Comparison of ENCODE assay signal across 13 cellular contexts in the genomic region with DNA sequence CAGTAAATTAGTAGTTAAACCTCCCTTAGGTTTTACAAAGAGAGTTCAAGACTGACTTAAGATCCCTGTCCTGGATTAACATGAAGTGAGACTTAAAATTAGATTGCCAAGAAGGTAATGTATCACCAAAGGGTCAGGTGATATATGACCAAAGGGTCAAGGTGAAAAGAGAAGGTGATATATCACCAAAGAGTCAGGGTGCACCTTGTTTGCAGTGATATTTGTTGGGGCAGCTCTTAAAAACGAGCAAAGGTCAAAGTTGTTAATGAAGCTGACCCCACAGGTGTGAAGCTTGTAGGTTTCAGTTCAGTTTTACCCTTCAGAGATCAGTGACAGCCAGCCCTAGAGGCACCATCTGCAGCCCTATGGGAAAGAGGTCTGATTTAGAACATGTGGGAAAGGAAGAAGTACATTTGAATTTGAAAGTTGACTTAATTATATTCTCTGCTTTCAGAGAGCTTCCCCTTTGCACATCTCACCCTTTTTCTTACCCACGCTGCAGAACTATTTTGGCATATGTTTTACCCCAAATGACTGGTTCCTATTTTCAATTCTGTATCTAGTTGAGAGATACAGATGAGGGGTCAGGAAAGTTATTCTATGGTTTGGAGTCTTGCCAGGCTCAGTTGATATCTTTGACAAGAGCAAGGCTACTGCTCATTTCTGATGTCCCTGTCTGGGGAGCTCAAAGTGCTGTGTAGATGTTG.
A peak's percentile ranks its signal among the peaks of the same experiment; 100 is the strongest.
DNase-seq lines count a peak whose midpoint lies in the region; ATAC-seq and TF ChIP-seq lines count a peak whose summit lies in the region.
"Had no signal": no experiment of that assay in that cellular context is flagged by ENCODE, and none has a peak within 500 bp of the region (broad histone marks: within the 10 kb centered on the region; RNA-seq: fewer than 3 reads in every experiment).

No MANE protein-coding gene starts in this region.

- CTCF ChIA-PET in activated CD8-positive, alpha-beta T cell treated with anti-CD3 and anti-CD28 coated beads for 36 hours (lab: Charles Lee): interaction anchor here (1.0 to 1.7 kb wide), 3 partner anchors 98 to 112 kb away, joined by 3 to 6 read pairs (median 3); no protein-coding TSS in a partner anchor
- CTCF ChIA-PET in activated CD8-positive, alpha-beta T cell treated with anti-CD3 and anti-CD28 coated beads, Interleukin-2, amount 10 ng/mL, durations not matched to agents 7 days and 5 days (lab: Charles Lee): interaction anchor here (1.7 to 1.8 kb wide), 2 partner anchors 50 to 98 kb away, joined by 5 to 7 read pairs; no protein-coding TSS in a partner anchor
- CTCF ChIA-PET in activated CD4-positive, alpha-beta T cell treated with anti-CD3 and anti-CD28 coated beads for 36 hours (lab: Charles Lee): interaction anchor here (0.6 to 2.2 kb wide), 6 partner anchors 11 to 288 kb away, joined by 3 to 6 read pairs (median 4); no protein-coding TSS in a partner anchor

- POLR2A ChIA-PET in activated CD8-positive, alpha-beta T cell treated with anti-CD3 and anti-CD28 coated beads for 36 hours (lab: Charles Lee): no interaction called here
- POLR2A ChIA-PET in activated CD8-positive, alpha-beta T cell treated with anti-CD3 and anti-CD28 coated beads, Interleukin-2, amount 10 ng/mL, durations not matched to agents 7 days and 5 days (lab: Charles Lee): no interaction called here
- POLR2A ChIA-PET in activated CD4-positive, alpha-beta T cell treated with anti-CD3 and anti-CD28 coated beads for 36 hours (lab: Charles Lee): no interaction called here

- no peaks in the 10 kb centered on the region for H3K27me3 ChIP-seq in vagina
- H3K27me3 ChIP-seq: hepatocyte, MG63 had no signal

- TF ChIP-seq CTCF in activated CD8-positive, alpha-beta T cell treated with anti-CD3 and anti-CD28 coated beads for 36 hours (IDR thresholded peaks at IDR 0.05): no peak
- no peak for TF ChIP-seq CTCF in vagina (IDR thresholded peaks at IDR 0.05)

- no peak overlapping the region for H3K4me3 Mint-ChIP-seq in activated CD8-positive, alpha-beta T cell treated with anti-CD3 and anti-CD28 coated beads for 36 hours
- H3K4me3 Mint-ChIP-seq in activated CD8-positive, alpha-beta T cell treated with anti-CD3 and anti-CD28 coated beads, Interleukin-2, amount 10 ng/mL, durations not matched to agents 7 days and 5 days: no peak overlapping the region
- H3K4me3 Mint-ChIP-seq in activated CD4-positive, alpha-beta T cell treated with anti-CD3 and anti-CD28 coated beads for 36 hours: no peak overlapping the region
- H3K4me3 Mint-ChIP-seq in activated T-helper 1 cell treated with anti-CD3 and anti-CD28 coated beads, Interleukin-12 subunit alpha, Interleukin-12 subunit beta, Interleukin-2, Interleukin-4 antibody, amounts not matched to agents 30 ng/mL and 10 ng/mL and 1 ng/mL, durations not matched to agents 14 hours and 24 hours and 36 hours: no peak overlapping the region
- H3K4me3 Mint-ChIP-seq: natural killer cell had no signal

- H3K36me3 ChIP-seq in vagina: no peaks in the 10 kb centered on the region
- H3K36me3 ChIP-seq: MG63 had no signal

- no peak overlapping the region for H3K4me3 ChIP-seq in vagina
- H3K4me3 ChIP-seq: hepatocyte, MG63, SK-N-MC had no signal

- no peak overlapping the region for H3K27ac ChIP-seq in vagina
- H3K27ac ChIP-seq: hepatocyte, SK-N-MC had no signal

- H3K27me3 Mint-ChIP-seq in activated CD8-positive, alpha-beta T cell treated with anti-CD3 and anti-CD28 coated beads for 36 hours: peaks cover 2% of the 10 kb centered on the region
- H3K27me3 Mint-ChIP-seq in activated CD8-positive, alpha-beta T cell treated with anti-CD3 and anti-CD28 coated beads, Interleukin-2, amount 10 ng/mL, durations not matched to agents 7 days and 5 days (ENCODE audit: low read depth): peaks cover 7% of the 10 kb centered on the region
- H3K27me3 Mint-ChIP-seq in activated CD4-positive, alpha-beta T cell treated with anti-CD3 and anti-CD28 coated beads for 36 hours: peaks cover 5% of the 10 kb centered on the region
- peaks cover 19% of the 10 kb centered on the region for H3K27me3 Mint-ChIP-seq in activated T-helper 1 cell treated with anti-CD3 and anti-CD28 coated beads, Interleukin-12 subunit alpha, Interleukin-12 subunit beta, Interleukin-2, Interleukin-4 antibody, amounts not matched to agents 30 ng/mL and 10 ng/mL and 1 ng/mL, durations not matched to agents 14 hours and 24 hours and 36 hours (ENCODE audit: insufficient read depth)

- no peaks in the 10 kb centered on the region for H3K9me3 Mint-ChIP-seq in activated CD8-positive, alpha-beta T cell treated with anti-CD3 and anti-CD28 coated beads for 36 hours
- H3K9me3 Mint-ChIP-seq in activated CD8-positive, alpha-beta T cell treated with anti-CD3 and anti-CD28 coated beads, Interleukin-2, amount 10 ng/mL, durations not matched to agents 7 days and 5 days (ENCODE audit: insufficient read depth): no peaks in the 10 kb centered on the region
- H3K9me3 Mint-ChIP-seq in activated CD4-positive, alpha-beta T cell treated with anti-CD3 and anti-CD28 coated beads for 36 hours (ENCODE audit: low read depth): no peaks in the 10 kb centered on the region
- H3K9me3 Mint-ChIP-seq in activated T-helper 1 cell treated with anti-CD3 and anti-CD28 coated beads, Interleukin-12 subunit alpha, Interleukin-12 subunit beta, Interleukin-2, Interleukin-4 antibody, amounts not matched to agents 30 ng/mL and 10 ng/mL and 1 ng/mL, durations not matched to agents 14 hours and 24 hours and 36 hours: no peaks in the 10 kb centered on the region
- H3K9me3 Mint-ChIP-seq: natural killer cell had no signal

- H3K36me3 Mint-ChIP-seq in activated CD8-positive, alpha-beta T cell treated with anti-CD3 and anti-CD28 coated beads for 36 hours (ENCODE audit: low read depth): no peaks in the 10 kb centered on the region
- H3K36me3 Mint-ChIP-seq in activated CD8-positive, alpha-beta T cell treated with anti-CD3 and anti-CD28 coated beads, Interleukin-2, amount 10 ng/mL, durations not matched to agents 7 days and 5 days (ENCODE audit: low read depth): no peaks in the 10 kb centered on the region
- no peaks in the 10 kb centered on the region for H3K36me3 Mint-ChIP-seq in activated CD4-positive, alpha-beta T cell treated with anti-CD3 and anti-CD28 coated beads for 36 hours (ENCODE audit: low read depth)
- no peaks in the 10 kb centered on the region for H3K36me3 Mint-ChIP-seq in activated T-helper 1 cell treated with anti-CD3 and anti-CD28 coated beads, Interleukin-12 subunit alpha, Interleukin-12 subunit beta, Interleukin-2, Interleukin-4 antibody, amounts not matched to agents 30 ng/mL and 10 ng/mL and 1 ng/mL, durations not matched to agents 14 hours and 24 hours and 36 hours (ENCODE audit: low read depth)

- H3K27ac Mint-ChIP-seq in activated CD8-positive, alpha-beta T cell treated with anti-CD3 and anti-CD28 coated beads for 36 hours: no peak overlapping the region
- H3K27ac Mint-ChIP-seq in activated CD8-positive, alpha-beta T cell treated with anti-CD3 and anti-CD28 coated beads, Interleukin-2, amount 10 ng/mL, durations not matched to agents 7 days and 5 days: no peak overlapping the region
- no peak overlapping the region for H3K27ac Mint-ChIP-seq in activated CD4-positive, alpha-beta T cell treated with anti-CD3 and anti-CD28 coated beads for 36 hours
- no peak overlapping the region for H3K27ac Mint-ChIP-seq in activated T-helper 1 cell treated with anti-CD3 and anti-CD28 coated beads, Interleukin-12 subunit alpha, Interleukin-12 subunit beta, Interleukin-2, Interleukin-4 antibody, amounts not matched to agents 30 ng/mL and 10 ng/mL and 1 ng/mL, durations not matched to agents 14 hours and 24 hours and 36 hours
- H3K27ac Mint-ChIP-seq: natural killer cell had no signal

- peaks cover 21% of the 10 kb centered on the region for H3K4me1 Mint-ChIP-seq in activated CD8-positive, alpha-beta T cell treated with anti-CD3 and anti-CD28 coated beads for 36 hours (ENCODE audit: low read depth)
- H3K4me1 Mint-ChIP-seq in activated CD8-positive, alpha-beta T cell treated with anti-CD3 and anti-CD28 coated beads, Interleukin-2, amount 10 ng/mL, durations not matched to agents 7 days and 5 days (ENCODE audit: low read depth): peaks cover 8% of the 10 kb centered on the region
- peaks cover 10% of the 10 kb centered on the region for H3K4me1 Mint-ChIP-seq in activated CD4-positive, alpha-beta T cell treated with anti-CD3 and anti-CD28 coated beads for 36 hours
- peaks cover 5% of the 10 kb centered on the region for H3K4me1 Mint-ChIP-seq in activated T-helper 1 cell treated with anti-CD3 and anti-CD28 coated beads, Interleukin-12 subunit alpha, Interleukin-12 subunit beta, Interleukin-2, Interleukin-4 antibody, amounts not matched to agents 30 ng/mL and 10 ng/mL and 1 ng/mL, durations not matched to agents 14 hours and 24 hours and 36 hours (ENCODE audit: low read depth)

- ATAC-seq in activated CD8-positive, alpha-beta T cell treated with anti-CD3 and anti-CD28 coated beads for 36 hours: peak; percentile 25
- ATAC-seq in activated CD8-positive, alpha-beta T cell treated with anti-CD3 and anti-CD28 coated beads, Interleukin-2, amount 10 ng/mL, durations not matched to agents 7 days and 5 days: no peak
- ATAC-seq in HG02678 (IDR thresholded peaks at IDR 0.05; ENCODE audit: unreplicated experiment): peak; percentile 77
- peak; percentile 77 for ATAC-seq in HG03565 (IDR thresholded peaks at IDR 0.05; ENCODE audit: unreplicated experiment)
- no peak for ATAC-seq in activated CD4-positive, alpha-beta T cell treated with anti-CD3 and anti-CD28 coated beads for 36 hours
- ATAC-seq: natural killer cell had no signal

- H3K4me1 ChIP-seq in vagina: no peaks in the 10 kb centered on the region

- no peak for DNase-seq in activated CD8-positive, alpha-beta T cell treated with anti-CD3 and anti-CD28 coated beads for 36 hours
- no peak for DNase-seq in activated CD8-positive, alpha-beta T cell treated with anti-CD3 and anti-CD28 coated beads, Interleukin-2, amount 10 ng/mL, durations not matched to agents 7 days and 5 days
- DNase-seq in vagina (ENCODE audit: extremely low spot score in 2 of 2): no peak
- DNase-seq in activated CD4-positive, alpha-beta T cell treated with anti-CD3 and anti-CD28 coated beads for 36 hours: no peak
- no peak for DNase-seq in activated T-helper 1 cell treated with anti-CD3 and anti-CD28 coated beads, Interleukin-12 subunit alpha, Interleukin-12 subunit beta, Interleukin-2, Interleukin-4 antibody, amounts not matched to agents 30 ng/mL and 10 ng/mL and 1 ng/mL, durations not matched to agents 14 hours and 24 hours and 36 hours (ENCODE audit: low spot score)
- DNase-seq in activated CD4-positive, CD25-positive, alpha-beta regulatory T cell treated with anti-CD3 and anti-CD28 coated beads, Interleukin-2, amount 50 U/mL, for 72 hours: no peak
- DNase-seq: activated T-cell treated with anti-CD3 and anti-CD28 coated beads, Interleukin-2, amount 50 U/mL, for 48 hours; MG63; natural killer cell had no signal

- intact Hi-C loops in activated CD8-positive, alpha-beta T cell treated with anti-CD3 and anti-CD28 coated beads for 36 hours (cut with micrococcal nuclease): no loop called here
- intact Hi-C loops in vagina (cut with DNase I): no loop called here
- intact Hi-C loops in activated CD4-positive, alpha-beta T cell treated with anti-CD3 and anti-CD28 coated beads for 36 hours (cut with DNase I, micrococcal nuclease): no loop called here
- intact Hi-C loops in activated T-helper 1 cell treated with anti-CD3 and anti-CD28 coated beads, Interleukin-12 subunit alpha, Interleukin-12 subunit beta, Interleukin-2, Interleukin-4 antibody, amounts not matched to agents 30 ng/mL and 10 ng/mL and 1 ng/mL, durations not matched to agents 14 hours and 24 hours and 36 hours (cut with micrococcal nuclease): no loop called here

- H3K9me3 ChIP-seq in vagina: no peaks in the 10 kb centered on the region
- H3K9me3 ChIP-seq: MG63 had no signal

- no peak for TF ChIP-seq POLR2A in vagina (IDR thresholded peaks at IDR 0.05)

Comparison
In these comparisons a context has a peak if more than half of its experiments do, and no peak if none do; other contexts are left out.
1. ATAC-seq: peak in activated CD8-positive, alpha-beta T cell treated with anti-CD3 and anti-CD28 coated beads for 36 hours (single experiment), HG02678 (single experiment) and HG03565 (single experiment); none in activated CD8-positive, alpha-beta T cell treated with anti-CD3 and anti-CD28 coated beads, Interleukin-2, amount 10 ng/mL, durations not matched to agents 7 days and 5 days (single experiment) and activated CD4-positive, alpha-beta T cell treated with anti-CD3 and anti-CD28 coated beads for 36 hours (single experiment).